Comparison of ENCODE assay signal across 8 cellular contexts in genomic region chr6:19812512-19813119, GRCh38. TPM values are rescaled to one million over a fixed set of nuclear protein-coding genes. Genes with fewer than 3 reads are reported as not detected.
DNase-seq lines count a peak whose midpoint lies in the region; ATAC-seq, FAIRE-seq and TF ChIP-seq lines count a peak whose summit lies in the region.

No MANE protein-coding gene starts in this region.

- no peaks in the 10 kb centered on the region for H3K4me1 Mint-ChIP-seq in activated CD4-positive, alpha-beta memory T cell treated with anti-CD3 and anti-CD28 coated beads, Interleukin-2, amount 10 ng/mL, durations not matched to agents 7 days and 5 days
- no peaks in the 10 kb centered on the region for H3K4me1 Mint-ChIP-seq in activated CD4-positive, alpha-beta T cell treated with anti-CD3 and anti-CD28 coated beads, Interleukin-2, amount 10 ng/mL, durations not matched to agents 24 days and 14 days
- no peaks in the 10 kb centered on the region for H3K4me1 Mint-ChIP-seq in activated naive CD4-positive, alpha-beta T cell treated with anti-CD3 and anti-CD28 coated beads, Interleukin-2, amount 10 ng/mL, durations not matched to agents 7 days and 5 days

- FAIRE-seq in kidney (lab: Jason Lieb, UNC) = peak; percentile 67

- no peaks in the 10 kb centered on the region for H3K36me3 Mint-ChIP-seq in activated CD4-positive, alpha-beta memory T cell treated with anti-CD3 and anti-CD28 coated beads, Interleukin-2, amount 10 ng/mL, durations not matched to agents 7 days and 5 days (ENCODE audit: low read depth)
- no peaks in the 10 kb centered on the region for H3K36me3 Mint-ChIP-seq in activated CD4-positive, alpha-beta T cell treated with anti-CD3 and anti-CD28 coated beads, Interleukin-2, amount 10 ng/mL, durations not matched to agents 24 days and 14 days (ENCODE audit: low read depth)
- no peaks in the 10 kb centered on the region for H3K36me3 Mint-ChIP-seq in activated naive CD4-positive, alpha-beta T cell treated with anti-CD3 and anti-CD28 coated beads, Interleukin-2, amount 10 ng/mL, durations not matched to agents 7 days and 5 days

- intact Hi-C loops in kidney (cut with DNase I) = no loop called here
- intact Hi-C loops in activated CD4-positive, alpha-beta T cell treated with anti-CD3 and anti-CD28 coated beads, Interleukin-2, amount 10 ng/mL, durations not matched to agents 24 days and 14 days (cut with micrococcal nuclease) = no loop called here

- ATAC-seq in HG02884 (IDR thresholded peaks at IDR 0.05; ENCODE audit: unreplicated experiment) (peak; percentile 59), GM19452 (IDR thresholded peaks at IDR 0.05; ENCODE audit: unreplicated experiment) (no peak)

- H3K4me1 ChIP-seq in adipocyte (ENCODE audit: control insufficient read depth, insufficient read depth, low read length) (no peaks in the 10 kb centered on the region), kidney (ENCODE audit: control insufficient read depth in 1 of 2, insufficient read depth in 1 of 2, low read depth in 1 of 2, low read length in 2 of 2) (no peaks in the 10 kb centered on the region)

- TF ChIP-seq CTCF in kidney (IDR thresholded peaks at IDR 0.05; ENCODE audit: borderline replicate concordance, extremely low read depth, insufficient read depth) = peak; percentile 61

- no peak overlapping the region for H3K27ac Mint-ChIP-seq in activated CD4-positive, alpha-beta memory T cell treated with anti-CD3 and anti-CD28 coated beads, Interleukin-2, amount 10 ng/mL, durations not matched to agents 7 days and 5 days
- no peak overlapping the region for H3K27ac Mint-ChIP-seq in activated CD4-positive, alpha-beta T cell treated with anti-CD3 and anti-CD28 coated beads, Interleukin-2, amount 10 ng/mL, durations not matched to agents 24 days and 14 days
- H3K27ac Mint-ChIP-seq in activated naive CD4-positive, alpha-beta T cell treated with anti-CD3 and anti-CD28 coated beads, Interleukin-2, amount 10 ng/mL, durations not matched to agents 7 days and 5 days = no peak overlapping the region

- no peak overlapping the region for H3K4me3 ChIP-seq in adipocyte (ENCODE audit: low read length)
- H3K4me3 ChIP-seq in kidney (ENCODE audit: low read length in 2 of 2) = no peak overlapping the region

- H3K27me3 ChIP-seq in adipocyte (replicated peaks; ENCODE audit: control insufficient read depth, insufficient read depth, low read length) = no peaks in the 10 kb centered on the region

- H3K9ac ChIP-seq in adipocyte (ENCODE audit: low read length) = no peak overlapping the region
- no peak overlapping the region for H3K9ac ChIP-seq in kidney (ENCODE audit: low read length in 2 of 2)

- H3K27me3 Mint-ChIP-seq in activated CD4-positive, alpha-beta memory T cell treated with anti-CD3 and anti-CD28 coated beads, Interleukin-2, amount 10 ng/mL, durations not matched to agents 7 days and 5 days = no peaks in the 10 kb centered on the region
- no peaks in the 10 kb centered on the region for H3K27me3 Mint-ChIP-seq in activated CD4-positive, alpha-beta T cell treated with anti-CD3 and anti-CD28 coated beads, Interleukin-2, amount 10 ng/mL, durations not matched to agents 24 days and 14 days
- no peaks in the 10 kb centered on the region for H3K27me3 Mint-ChIP-seq in activated naive CD4-positive, alpha-beta T cell treated with anti-CD3 and anti-CD28 coated beads, Interleukin-2, amount 10 ng/mL, durations not matched to agents 7 days and 5 days

- H3K36me3 ChIP-seq in adipocyte (ENCODE audit: control insufficient read depth, insufficient read depth, low read length, severe bottlenecking) (no peaks in the 10 kb centered on the region), kidney (ENCODE audit: control insufficient read depth in 1 of 2, insufficient read depth in 2 of 2, low read length in 2 of 2) (no peaks in the 10 kb centered on the region)

- DNase-seq in COLO829 (ENCODE audit: low spot score) (peak; percentile 51), adipocyte (ENCODE audit: low read depth) (peak; percentile 53), kidney (no peak)
- DNase-seq in activated CD4-positive, alpha-beta memory T cell treated with anti-CD3 and anti-CD28 coated beads, Interleukin-2, amount 10 ng/mL, durations not matched to agents 7 days and 5 days = no peak
- no peak for DNase-seq in activated CD4-positive, alpha-beta T cell treated with anti-CD3 and anti-CD28 coated beads, Interleukin-2, amount 10 ng/mL, durations not matched to agents 24 days and 14 days
- no peak for DNase-seq in activated naive CD4-positive, alpha-beta T cell treated with anti-CD3 and anti-CD28 coated beads, Interleukin-2, amount 10 ng/mL, durations not matched to agents 7 days and 5 days

- H3K9me3 Mint-ChIP-seq in activated CD4-positive, alpha-beta memory T cell treated with anti-CD3 and anti-CD28 coated beads, Interleukin-2, amount 10 ng/mL, durations not matched to agents 7 days and 5 days = no peaks in the 10 kb centered on the region
- no peaks in the 10 kb centered on the region for H3K9me3 Mint-ChIP-seq in activated CD4-positive, alpha-beta T cell treated with anti-CD3 and anti-CD28 coated beads, Interleukin-2, amount 10 ng/mL, durations not matched to agents 24 days and 14 days
- no peaks in the 10 kb centered on the region for H3K9me3 Mint-ChIP-seq in activated naive CD4-positive, alpha-beta T cell treated with anti-CD3 and anti-CD28 coated beads, Interleukin-2, amount 10 ng/mL, durations not matched to agents 7 days and 5 days

- no peak overlapping the region for H3K4me3 Mint-ChIP-seq in activated CD4-positive, alpha-beta memory T cell treated with anti-CD3 and anti-CD28 coated beads, Interleukin-2, amount 10 ng/mL, durations not matched to agents 7 days and 5 days
- no peak overlapping the region for H3K4me3 Mint-ChIP-seq in activated CD4-positive, alpha-beta T cell treated with anti-CD3 and anti-CD28 coated beads, Interleukin-2, amount 10 ng/mL, durations not matched to agents 24 days and 14 days
- no peak overlapping the region for H3K4me3 Mint-ChIP-seq in activated naive CD4-positive, alpha-beta T cell treated with anti-CD3 and anti-CD28 coated beads, Interleukin-2, amount 10 ng/mL, durations not matched to agents 7 days and 5 days

- POLR2A ChIA-PET in activated CD4-positive, alpha-beta memory T cell treated with anti-CD3 and anti-CD28 coated beads, Interleukin-2, amount 10 ng/mL, durations not matched to agents 7 days and 5 days (lab: Charles Lee) = no interaction called here

- CTCF ChIA-PET in activated CD4-positive, alpha-beta memory T cell treated with anti-CD3 and anti-CD28 coated beads, Interleukin-2, amount 10 ng/mL, durations not matched to agents 7 days and 5 days (lab: Charles Lee) = no interaction called here
- CTCF ChIA-PET in activated naive CD4-positive, alpha-beta T cell treated with anti-CD3 and anti-CD28 coated beads, Interleukin-2, amount 10 ng/mL, durations not matched to agents 7 days and 5 days (lab: Charles Lee) = no interaction called here

- H3K9me3 ChIP-seq in adipocyte (ENCODE audit: control insufficient read depth, low read length) = no peaks in the 10 kb centered on the region
- H3K9me3 ChIP-seq in kidney (ENCODE audit: control insufficient read depth in 1 of 2, low read length in 2 of 2) = no peaks in the 10 kb centered on the region

- no peak overlapping the region for H3K27ac ChIP-seq in kidney (ENCODE audit: low read depth in 2 of 2, low read length in 2 of 2)

RNA-seq across cellular contexts. Expression of gene ID4, which starts 24.6 kb away (rescaled TPM):
- total RNA-seq in kidney = 60.4 TPM
- 17.9 TPM for polyA plus RNA-seq in kidney (ENCODE audit: insufficient read depth, low read depth, low replicate concordance)
- not detected for total RNA-seq in activated CD4-positive, alpha-beta memory T cell treated with anti-CD3 and anti-CD28 coated beads, Interleukin-2, amount 10 ng/mL, durations not matched to agents 7 days and 5 days
- not detected in 2 replicates for total RNA-seq in activated CD4-positive, alpha-beta T cell treated with anti-CD3 and anti-CD28 coated beads, Interleukin-2, amount 10 ng/mL, durations not matched to agents 24 days and 14 days

Comparison
In these comparisons a context has a peak if more than half of its experiments do, and no peak if none do; other contexts are left out.
1. DNase-seq: peak in COLO829 (single experiment) and adipocyte (single experiment); none in kidney (single experiment), activated CD4-positive, alpha-beta memory T cell treated with anti-CD3 and anti-CD28 coated beads, Interleukin-2, amount 10 ng/mL, durations not matched to agents 7 days and 5 days (single experiment), activated CD4-positive, alpha-beta T cell treated with anti-CD3 and anti-CD28 coated beads, Interleukin-2, amount 10 ng/mL, durations not matched to agents 24 days and 14 days (single experiment) and activated naive CD4-positive, alpha-beta T cell treated with anti-CD3 and anti-CD28 coated beads, Interleukin-2, amount 10 ng/mL, durations not matched to agents 7 days and 5 days (single experiment).
2. RNA of gene ID4, which starts 24.6 kb away (total RNA-seq): 60.4 TPM in kidney (single experiment); not detected in activated CD4-positive, alpha-beta memory T cell treated with anti-CD3 and anti-CD28 coated beads, Interleukin-2, amount 10 ng/mL, durations not matched to agents 7 days and 5 days and not detected in activated CD4-positive, alpha-beta T cell treated with anti-CD3 and anti-CD28 coated beads, Interleukin-2, amount 10 ng/mL, durations not matched to agents 24 days and 14 days; every median in the first group is over 10 times any median in the second.